Comparison of ENCODE assay signal across 8 cellular contexts in genomic region chr4:70183168-70183939, GRCh38. TPM values are rescaled to one million over a fixed set of nuclear protein-coding genes. Genes with fewer than 3 reads are reported as not detected.
DNase-seq lines count a peak whose midpoint lies in the region; ATAC-seq, FAIRE-seq and TF ChIP-seq lines count a peak whose summit lies in the region.

No MANE protein-coding gene starts in this region.

- H3K79me2 ChIP-seq in keratinocyte (ENCODE audit: control insufficient read depth, insufficient read depth, low read length) = no peaks in the 10 kb centered on the region

- H3K9me3 ChIP-seq in heart left ventricle = no peaks in the 10 kb centered on the region
- H3K9me3 ChIP-seq in right cardiac atrium (ENCODE audit: control insufficient read depth, low read length) = no peaks in the 10 kb centered on the region
- no peaks in the 10 kb centered on the region for H3K9me3 ChIP-seq in keratinocyte (ENCODE audit: control insufficient read depth, low read depth, low read length)
- H3K9me3 ChIP-seq in T-helper 17 cell (ENCODE audit: control insufficient read depth, low read length, poor library complexity, severe bottlenecking) = no peaks in the 10 kb centered on the region

- 48 to 57% (median 53%) methylated on average over 6 of the region's 6 CpGs for WGBS in heart left ventricle, 4 donors
- WGBS in right cardiac atrium = 48% methylated on average over 6 of the region's 6 CpGs

- H3K4me1 Mint-ChIP-seq in activated CD4-positive, alpha-beta T cell treated with anti-CD3 and anti-CD28 coated beads, Interleukin-2, amount 10 ng/mL, durations not matched to agents 7 days and 5 days = no peaks in the 10 kb centered on the region
- no peaks in the 10 kb centered on the region for H3K4me1 Mint-ChIP-seq in T-helper 17 cell

- FAIRE-seq in keratinocyte (lab: Jason Lieb, UNC) (no peak), GM19239 (lab: Jason Lieb, UNC) (no peak)

- intact Hi-C loops in heart left ventricle (cut with DNase I) = no loop called here
- intact Hi-C loops in right cardiac atrium (cut with DNase I) = no loop called here

- ATAC-seq in heart left ventricle = no peak
- no peak for ATAC-seq in right cardiac atrium
- ATAC-seq in T-helper 17 cell = no peak

- POLR2A ChIA-PET in activated CD4-positive, alpha-beta T cell treated with anti-CD3 and anti-CD28 coated beads, Interleukin-2, amount 10 ng/mL, durations not matched to agents 7 days and 5 days (lab: Charles Lee) = interaction anchor here (0.6 kb wide), 1 partner anchor 302 kb away, joined by 3 read pairs; no protein-coding TSS in a partner anchor

- no peaks in the 10 kb centered on the region for H3K27me3 ChIP-seq in heart left ventricle
- no peaks in the 10 kb centered on the region for H3K27me3 ChIP-seq in right cardiac atrium (ENCODE audit: control insufficient read depth, insufficient read depth)
- H3K27me3 ChIP-seq in keratinocyte (ENCODE audit: control insufficient read depth, extremely low read depth, insufficient read depth, low read length) = no peaks in the 10 kb centered on the region

- no peak overlapping the region for H3K4me3 Mint-ChIP-seq in activated CD4-positive, alpha-beta T cell treated with anti-CD3 and anti-CD28 coated beads, Interleukin-2, amount 10 ng/mL, durations not matched to agents 7 days and 5 days
- H3K4me3 Mint-ChIP-seq in T-helper 17 cell = no peak overlapping the region

- H3K27ac Mint-ChIP-seq in activated CD4-positive, alpha-beta T cell treated with anti-CD3 and anti-CD28 coated beads, Interleukin-2, amount 10 ng/mL, durations not matched to agents 7 days and 5 days = no peak overlapping the region
- H3K27ac Mint-ChIP-seq in T-helper 17 cell = no peak overlapping the region

- DNase-seq in heart left ventricle (no peak), right cardiac atrium (no peak), H4 (ENCODE audit: low spot score) (peak; percentile 75), keratinocyte (ENCODE audit: low read depth, low spot score) (no peak), T-helper 17 cell (no peak), GM19239 (ENCODE audit: insufficient read length, low spot score) (no peak)
- peak; percentile 34 for DNase-seq in activated CD4-positive, alpha-beta T cell treated with anti-CD3 and anti-CD28 coated beads, Interleukin-2, amount 10 ng/mL, durations not matched to agents 7 days and 5 days

- TF ChIP-seq CTCF in heart left ventricle (IDR thresholded peaks at IDR 0.05) = peak in 8 of 12 donors; percentile 7 to 49 (median 34)
- TF ChIP-seq CTCF in LNCAP (IDR thresholded peaks at IDR 0.05) = peak; percentile 93
- TF ChIP-seq CTCF in keratinocyte (optimal IDR thresholded peaks at IDR 0.05 in 1 of 3, IDR thresholded peaks at IDR 0.05 in 1 of 3, conservative IDR thresholded peaks at IDR 0.05 in 1 of 3; ENCODE audit: extremely low read depth in 1 of 3, insufficient read depth in 2 of 3, low read length in 3 of 3) = peak; percentile 59 to 75 (median 68)

- H3K9me1 ChIP-seq in keratinocyte (ENCODE audit: control insufficient read depth, extremely low read depth, insufficient read depth, low read length) = no peaks in the 10 kb centered on the region

- H3K27ac ChIP-seq in heart left ventricle (no peak overlapping the region), right cardiac atrium (ENCODE audit: low read length) (no peak overlapping the region), keratinocyte (ENCODE audit: control insufficient read depth, insufficient read depth, low read length) (no peak overlapping the region)

- no peaks in the 10 kb centered on the region for H3K9me3 Mint-ChIP-seq in activated CD4-positive, alpha-beta T cell treated with anti-CD3 and anti-CD28 coated beads, Interleukin-2, amount 10 ng/mL, durations not matched to agents 7 days and 5 days

- H3K36me3 ChIP-seq in heart left ventricle = no peaks in the 10 kb centered on the region
- no peaks in the 10 kb centered on the region for H3K36me3 ChIP-seq in keratinocyte (ENCODE audit: control insufficient read depth in 2 of 2, extremely low read depth in 1 of 2, insufficient read depth in 2 of 2, low read length in 2 of 2)

- H4K20me1 ChIP-seq in keratinocyte (ENCODE audit: control insufficient read depth, extremely low read depth, insufficient read depth, low read length) = no peaks in the 10 kb centered on the region

- CTCF ChIA-PET in activated CD4-positive, alpha-beta T cell treated with anti-CD3 and anti-CD28 coated beads, Interleukin-2, amount 10 ng/mL, durations not matched to agents 7 days and 5 days (lab: Charles Lee) = no interaction called here

- H3K4me1 ChIP-seq in heart left ventricle = no peaks in the 10 kb centered on the region
- H3K4me1 ChIP-seq in right cardiac atrium (ENCODE audit: control insufficient read depth, insufficient read depth, low read length) = no peaks in the 10 kb centered on the region
- no peaks in the 10 kb centered on the region for H3K4me1 ChIP-seq in keratinocyte (ENCODE audit: control insufficient read depth, extremely low read depth, insufficient read depth, low read length)

- no peak for TF ChIP-seq POLR2A in heart left ventricle (IDR thresholded peaks at IDR 0.05)

- no peak overlapping the region for H2AFZ ChIP-seq in keratinocyte (ENCODE audit: control insufficient read depth, low read length)

- H3K4me2 ChIP-seq in keratinocyte (ENCODE audit: control insufficient read depth, extremely low read depth, insufficient read depth, low read depth, low read length) = no peak overlapping the region

- dilution Hi-C loops in keratinocyte (cut with MboI; ENCODE audit: extremely low pct_ligation_motif_present, low sequenced_read_pairs) = no loop called here

- H3K36me3 Mint-ChIP-seq in activated CD4-positive, alpha-beta T cell treated with anti-CD3 and anti-CD28 coated beads, Interleukin-2, amount 10 ng/mL, durations not matched to agents 7 days and 5 days (ENCODE audit: low read depth) = no peaks in the 10 kb centered on the region
- no peaks in the 10 kb centered on the region for H3K36me3 Mint-ChIP-seq in T-helper 17 cell (ENCODE audit: low read depth)

- H3K27me3 Mint-ChIP-seq in activated CD4-positive, alpha-beta T cell treated with anti-CD3 and anti-CD28 coated beads, Interleukin-2, amount 10 ng/mL, durations not matched to agents 7 days and 5 days = no peaks in the 10 kb centered on the region
- H3K27me3 Mint-ChIP-seq in T-helper 17 cell = peaks cover 11% of the 10 kb centered on the region

- H3K4me3 ChIP-seq in heart left ventricle (no peak overlapping the region), right cardiac atrium (ENCODE audit: low read length) (no peak overlapping the region), keratinocyte (ENCODE audit: control insufficient read depth in 2 of 3, extremely low read depth in 1 of 3, insufficient read depth in 2 of 3, low read depth in 1 of 3, low read length in 3 of 3) (no peak overlapping the region)

- no peak overlapping the region for H3K9ac ChIP-seq in keratinocyte (ENCODE audit: control insufficient read depth, extremely low read depth, insufficient read depth, low read length)

RNA-seq across cellular contexts. Expression of gene ODAM, which starts 12.2 kb away (rescaled TPM):
- total RNA-seq in heart left ventricle (not detected), right cardiac atrium (not detected), T-helper 17 cell (not detected)
- polyA plus RNA-seq in heart left ventricle (not detected), right cardiac atrium (not detected), keratinocyte (0.15 TPM in 1 of 3 replicates, not detected in the others)
- total RNA-seq in H4 (2014; rRNA removed; shearing (Covaris generic)) = 2.4 TPM in 1 of 2 replicates, not detected in the other
- total RNA-seq in activated CD4-positive, alpha-beta T cell treated with anti-CD3 and anti-CD28 coated beads, Interleukin-2, amount 10 ng/mL, durations not matched to agents 7 days and 5 days = not detected
- polyA plus RNA-seq in keratinocyte (2011; ENCODE audit: low read depth) = not detected
- 0.26 TPM in 1 of 2 replicates, not detected in the other for polyA plus RNA-seq in keratinocyte (2011; cell fraction: cytosol; rRNA removed)
- polyA plus RNA-seq in keratinocyte (2011; cell fraction: nucleus; rRNA removed) = not detected in 2 replicates
- not detected in 2 replicates for polyA plus RNA-seq in keratinocyte (2012; ENCODE audit: low replicate concordance)
- polyA minus RNA-seq in keratinocyte = not detected in 3 replicates
- polyA minus RNA-seq in keratinocyte (2011; cell fraction: cytosol; rRNA and poly(A)+ RNA removed) = not detected
- not detected in 2 replicates for polyA minus RNA-seq in keratinocyte (2011; cell fraction: nucleus; rRNA and poly(A)+ RNA removed)

RNA-seq across cellular contexts. Expression of gene PRR27, which starts 29.3 kb away (rescaled TPM):
- total RNA-seq in heart left ventricle = not detected
- not detected for polyA plus RNA-seq in heart left ventricle
- not detected for total RNA-seq in right cardiac atrium
- not detected for polyA plus RNA-seq in right cardiac atrium
- not detected in 2 replicates for total RNA-seq in H4 (2014; rRNA removed; shearing (Covaris generic))
- not detected for total RNA-seq in activated CD4-positive, alpha-beta T cell treated with anti-CD3 and anti-CD28 coated beads, Interleukin-2, amount 10 ng/mL, durations not matched to agents 7 days and 5 days
- not detected in 3 replicates for polyA plus RNA-seq in keratinocyte
- polyA plus RNA-seq in keratinocyte (2011; ENCODE audit: low read depth) = not detected
- not detected in 2 replicates for polyA plus RNA-seq in keratinocyte (2011; cell fraction: cytosol; rRNA removed)
- polyA plus RNA-seq in keratinocyte (2011; cell fraction: nucleus; rRNA removed) = not detected in 2 replicates
- polyA plus RNA-seq in keratinocyte (2012; ENCODE audit: low replicate concordance) = not detected in 2 replicates
- not detected in 3 replicates for polyA minus RNA-seq in keratinocyte
- polyA minus RNA-seq in keratinocyte (2011; cell fraction: cytosol; rRNA and poly(A)+ RNA removed) = not detected
- polyA minus RNA-seq in keratinocyte (2011; cell fraction: nucleus; rRNA and poly(A)+ RNA removed) = not detected in 2 replicates
- total RNA-seq in T-helper 17 cell = not detected

RNA-seq across cellular contexts. Expression of gene FDCSP, which starts 42.6 kb away (rescaled TPM):
- not detected for total RNA-seq in heart left ventricle
- not detected for polyA plus RNA-seq in heart left ventricle
- not detected for total RNA-seq in right cardiac atrium
- polyA plus RNA-seq in right cardiac atrium = not detected
- 0.45 and 3.6 TPM in 2 replicates for total RNA-seq in H4 (2014; rRNA removed; shearing (Covaris generic))
- total RNA-seq in activated CD4-positive, alpha-beta T cell treated with anti-CD3 and anti-CD28 coated beads, Interleukin-2, amount 10 ng/mL, durations not matched to agents 7 days and 5 days = not detected
- not detected in 3 replicates for polyA plus RNA-seq in keratinocyte
- polyA plus RNA-seq in keratinocyte (2011; ENCODE audit: low read depth) = not detected
- not detected in 2 replicates for polyA plus RNA-seq in keratinocyte (2011; cell fraction: cytosol; rRNA removed)
- not detected in 2 replicates for polyA plus RNA-seq in keratinocyte (2011; cell fraction: nucleus; rRNA removed)
- not detected in 2 replicates for polyA plus RNA-seq in keratinocyte (2012; ENCODE audit: low replicate concordance)
- polyA minus RNA-seq in keratinocyte = not detected in 3 replicates
- polyA minus RNA-seq in keratinocyte (2011; cell fraction: cytosol; rRNA and poly(A)+ RNA removed) = not detected
- not detected in 2 replicates for polyA minus RNA-seq in keratinocyte (2011; cell fraction: nucleus; rRNA and poly(A)+ RNA removed)
- total RNA-seq in T-helper 17 cell = not detected

RNA-seq across cellular contexts. Expression of gene CSN3, which starts 59.0 kb away (rescaled TPM):
- total RNA-seq in heart left ventricle = not detected
- not detected for polyA plus RNA-seq in heart left ventricle
- total RNA-seq in right cardiac atrium = not detected
- not detected for polyA plus RNA-seq in right cardiac atrium
- not detected in 2 replicates for total RNA-seq in H4 (2014; rRNA removed; shearing (Covaris generic))
- total RNA-seq in activated CD4-positive, alpha-beta T cell treated with anti-CD3 and anti-CD28 coated beads, Interleukin-2, amount 10 ng/mL, durations not matched to agents 7 days and 5 days = not detected
- polyA plus RNA-seq in keratinocyte = not detected in 3 replicates
- not detected for polyA plus RNA-seq in keratinocyte (2011; ENCODE audit: low read depth)
- polyA plus RNA-seq in keratinocyte (2011; cell fraction: cytosol; rRNA removed) = not detected in 2 replicates
- polyA plus RNA-seq in keratinocyte (2011; cell fraction: nucleus; rRNA removed) = not detected in 2 replicates
- polyA plus RNA-seq in keratinocyte (2012; ENCODE audit: low replicate concordance) = not detected in 2 replicates
- not detected in 3 replicates for polyA minus RNA-seq in keratinocyte
- not detected for polyA minus RNA-seq in keratinocyte (2011; cell fraction: cytosol; rRNA and poly(A)+ RNA removed)
- not detected in 2 replicates for polyA minus RNA-seq in keratinocyte (2011; cell fraction: nucleus; rRNA and poly(A)+ RNA removed)
- not detected for total RNA-seq in T-helper 17 cell

Comparison
In these comparisons a context has a peak if more than half of its experiments do, and no peak if none do; other contexts are left out.
1. DNase-seq: peak in H4 (single experiment) and activated CD4-positive, alpha-beta T cell treated with anti-CD3 and anti-CD28 coated beads, Interleukin-2, amount 10 ng/mL, durations not matched to agents 7 days and 5 days (single experiment); none in heart left ventricle (0 of 5), right cardiac atrium (0 of 3), keratinocyte (single experiment), T-helper 17 cell (0 of 3) and GM19239 (single experiment).
2. CTCF ChIP-seq: peak in every context shown above with its lines; median percentile 93 in LNCAP; 68 in keratinocyte; 34 in heart left ventricle.